22 cellular contexts compared by ENCODE assay signal in genomic region chr10:105597297-105597696, GRCh38.
"Had no signal": no experiment of that assay in that cellular context is flagged by ENCODE, and none has a peak within 500 bp of the region (broad histone marks: within the 10 kb centered on the region; RNA-seq: fewer than 3 reads in every experiment).

No MANE protein-coding gene starts in this region.

- ATAC-seq: activated CD4-positive, alpha-beta T cell treated with anti-CD3 and anti-CD28 coated beads for 36 hours; Right ventricle myocardium inferior had no signal

- H3K27ac ChIP-seq: adrenal gland, VCaP had no signal

- H3K27ac Mint-ChIP-seq: activated CD4-positive, alpha-beta memory T cell treated with anti-CD3 and anti-CD28 coated beads, Interleukin-2, amount 10 ng/mL, durations not matched to agents 7 days and 5 days; activated CD4-positive, alpha-beta T cell treated with anti-CD3 and anti-CD28 coated beads for 36 hours; activated naive CD8-positive, alpha-beta T cell treated with anti-CD3 and anti-CD28 coated beads, Interleukin-2, amount 10 ng/mL, durations not matched to agents 7 days and 5 days had no signal

- H3K4me1 Mint-ChIP-seq: activated CD4-positive, alpha-beta memory T cell treated with anti-CD3 and anti-CD28 coated beads, Interleukin-2, amount 10 ng/mL, durations not matched to agents 7 days and 5 days; activated CD4-positive, alpha-beta T cell treated with anti-CD3 and anti-CD28 coated beads for 36 hours; activated naive CD8-positive, alpha-beta T cell treated with anti-CD3 and anti-CD28 coated beads, Interleukin-2, amount 10 ng/mL, durations not matched to agents 7 days and 5 days had no signal

- H3K4me3 ChIP-seq: adrenal gland had no signal

- H3K9me3 Mint-ChIP-seq: activated CD4-positive, alpha-beta memory T cell treated with anti-CD3 and anti-CD28 coated beads, Interleukin-2, amount 10 ng/mL, durations not matched to agents 7 days and 5 days had no signal

- H3K9me3 ChIP-seq: adrenal gland had no signal

- H3K4me3 Mint-ChIP-seq: activated CD4-positive, alpha-beta memory T cell treated with anti-CD3 and anti-CD28 coated beads, Interleukin-2, amount 10 ng/mL, durations not matched to agents 7 days and 5 days; activated CD4-positive, alpha-beta T cell treated with anti-CD3 and anti-CD28 coated beads for 36 hours; activated naive CD8-positive, alpha-beta T cell treated with anti-CD3 and anti-CD28 coated beads, Interleukin-2, amount 10 ng/mL, durations not matched to agents 7 days and 5 days had no signal

- H3K36me3 ChIP-seq: adrenal gland had no signal

- H3K4me1 ChIP-seq: adrenal gland had no signal

- DNase-seq: activated CD4-positive, alpha-beta memory T cell treated with anti-CD3 and anti-CD28 coated beads, Interleukin-2, amount 10 ng/mL, durations not matched to agents 7 days and 5 days; activated CD4-positive, alpha-beta T cell treated with anti-CD3 and anti-CD28 coated beads for 36 hours; activated CD4-positive, alpha-beta T cell treated with anti-CD3 and anti-CD28 coated beads, Interleukin-2, amount 50 U/mL, for 1 hour; activated CD4-positive, CD25-positive, alpha-beta regulatory T cell; activated CD8-positive, alpha-beta memory T cell treated with anti-CD3 and anti-CD28 coated beads, Interleukin-2, amount 50 U/mL, for 4 hours; activated naive CD4-positive, alpha-beta T cell treated with anti-CD3 and anti-CD28 coated beads, Interleukin-2, amount 50 U/mL, for 16 hours; activated naive CD8-positive, alpha-beta T cell treated with anti-CD3 and anti-CD28 coated beads, Interleukin-2, amount 10 ng/mL, durations not matched to agents 7 days and 5 days; adrenal gland; anterior cingulate cortex; central memory CD4-positive, alpha-beta T cell; Kasumi-1; KBM-7; NCI-H1092; NCI-H1436; NCI-H1694 treated with DMSO at 0.1 percent for 48 hours; NCI-H2029 treated with DMSO at 0.1 percent for 48 hours; NCI-H345; NCI-H510A; SK-N-SH; T-helper 1 cell had no signal

- H3K36me3 Mint-ChIP-seq: activated naive CD8-positive, alpha-beta T cell treated with anti-CD3 and anti-CD28 coated beads, Interleukin-2, amount 10 ng/mL, durations not matched to agents 7 days and 5 days had no signal

- H3K27me3 ChIP-seq: adrenal gland had no signal

- H3K27me3 Mint-ChIP-seq: activated CD4-positive, alpha-beta memory T cell treated with anti-CD3 and anti-CD28 coated beads, Interleukin-2, amount 10 ng/mL, durations not matched to agents 7 days and 5 days; activated CD4-positive, alpha-beta T cell treated with anti-CD3 and anti-CD28 coated beads for 36 hours; activated naive CD8-positive, alpha-beta T cell treated with anti-CD3 and anti-CD28 coated beads, Interleukin-2, amount 10 ng/mL, durations not matched to agents 7 days and 5 days had no signal
